Comparison of ENCODE assay signal across 27 cellular contexts in the genomic region with DNA sequence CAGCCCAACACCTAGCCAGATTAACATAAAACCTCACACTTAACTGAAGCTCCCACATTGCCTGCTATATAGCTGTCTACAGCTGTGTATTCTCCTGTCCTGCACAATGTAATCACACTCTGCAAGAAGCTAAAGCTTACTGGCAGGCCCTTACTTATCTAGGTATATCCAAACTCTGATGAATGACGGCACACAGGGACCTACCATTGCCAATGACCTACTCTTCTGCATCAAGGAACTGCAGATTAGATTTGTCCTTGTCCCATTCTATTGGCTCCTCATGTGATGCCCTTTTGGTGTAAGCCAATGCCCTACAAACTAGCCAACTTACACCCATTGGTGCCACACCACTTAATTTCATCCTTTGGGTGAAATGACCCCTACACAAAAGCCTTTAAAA. TPM values are rescaled to one million over a fixed set of nuclear protein-coding genes. Genes with fewer than 3 reads are reported as not detected.
A peak's percentile ranks its signal among the peaks of the same experiment; 100 is the strongest.
DNase-seq lines count a peak whose midpoint lies in the region; ATAC-seq, FAIRE-seq and TF ChIP-seq lines count a peak whose summit lies in the region.
"Had no signal": no experiment of that assay in that cellular context is flagged by ENCODE, and none has a peak within 500 bp of the region (broad histone marks: within the 10 kb centered on the region; RNA-seq: fewer than 3 reads in every experiment).

No MANE protein-coding gene starts in this region.

- H2AFZ ChIP-seq in HepG2 (ENCODE audit: low read length): no peak overlapping the region

- H3K9ac ChIP-seq in liver (ENCODE audit: low read depth in 1 of 2, low read length in 2 of 2) (no peak overlapping the region), HepG2 (ENCODE audit: insufficient read depth, low read depth, low read length) (no peak overlapping the region), subcutaneous abdominal adipose tissue (ENCODE audit: low read length in 5 of 5) (no peak overlapping the region)
- H3K9ac ChIP-seq: BLaER1 had no signal

- H3K4me1 ChIP-seq in liver (ENCODE audit: control insufficient read depth in 4 of 4, insufficient read depth in 4 of 4, low read length in 3 of 4) (no peaks in the 10 kb centered on the region), HepG2 (ENCODE audit: insufficient read depth, low read length) (no peaks in the 10 kb centered on the region), subcutaneous abdominal adipose tissue (ENCODE audit: control insufficient read depth in 5 of 5, insufficient read depth in 5 of 5, low read length in 5 of 5) (no peaks in the 10 kb centered on the region)
- H3K4me1 ChIP-seq: BE2C, BLaER1 had no signal

- no TSS peak for BruUV-seq in HepG2 (replicated peaks; lab: Mats Ljungman, UMichigan)

- H3K4me3 ChIP-seq in liver (ENCODE audit: low read depth in 1 of 3, low read length in 3 of 3): peak overlapping the region in 2 of 3 donors; percentile 49 to 62
- H3K4me3 ChIP-seq in HepG2 (replicated peaks in 1 of 3; ENCODE audit: insufficient read depth in 1 of 3, low read depth in 2 of 3, low read length in 3 of 3): no peak overlapping the region
- no peak overlapping the region for H3K4me3 ChIP-seq in bronchial epithelial cell (ENCODE audit: low read depth, low read length)
- H3K4me3 ChIP-seq in subcutaneous abdominal adipose tissue (ENCODE audit: low read depth in 1 of 5, low read length in 5 of 5): peak overlapping the region in 4 of 5 donors; percentile 6 to 55 (median 26)
- H3K4me3 ChIP-seq: BLaER1, GM12878 had no signal

- POLR2A ChIA-PET in HepG2 (lab: Yijun Ruan, JAX): no interaction called here

- TF ChIP-seq CTCF in liver (IDR thresholded peaks at IDR 0.05; ENCODE audit: low read depth, low read length, missing input control) (no peak), HepG2 (CRISPR knock-in tag; IDR thresholded peaks at IDR 0.05) (no peak), bronchial epithelial cell (IDR thresholded peaks at IDR 0.05; ENCODE audit: insufficient read depth, low read length, severe bottlenecking) (no peak)

- H3K9me3 ChIP-seq in liver (ENCODE audit: control insufficient read depth in 4 of 4, low read length in 3 of 4) (peaks cover 34 to 85% (median 71%) of the 10 kb centered on the region in 4 donors), HepG2 (ENCODE audit: low read length) (peaks cover 70% of the 10 kb centered on the region), subcutaneous abdominal adipose tissue (ENCODE audit: control insufficient read depth in 5 of 5, low read length in 5 of 5) (peaks cover 57 to 94% (median 87%) of the 10 kb centered on the region in 5 donors)

- DNase-seq in HepG2 (ENCODE audit: low spot score): no peak
- DNase-seq in bronchial epithelial cell (ENCODE audit: low read depth): no peak
- no peak for DNase-seq in NCI-H1105 treated with DMSO at 0.1 percent for 48 hours (lab: John Stamatoyannopoulos, UW)
- DNase-seq in NCI-H2107 (lab: John Stamatoyannopoulos, UW): no peak
- DNase-seq: ACHN; BE2C; C1 segment of cervical spinal cord; CD4-positive, alpha-beta memory T cell; CD4-positive, CD25-positive, alpha-beta regulatory T cell; CD8-positive, alpha-beta memory T cell; COR-L47; DMS 273 treated with DMSO at 0.1 percent for 48 hours; DMS153; DMS53; DMS79; DND-41; EL; GDM1 had no signal

- no peak for ATAC-seq in HepG2
- ATAC-seq: GM12878 had no signal

- CTCF ChIA-PET in HepG2 (lab: Yijun Ruan, JAX; ENCODE audit: low intra/inter-chr PET ratio, low total read pairs): no interaction called here

- TF ChIP-seq EP300 in HepG2 (IDR thresholded peaks at IDR 0.05; ENCODE audit: low read depth in 2 of 2, low read length in 2 of 2) (no peak), HepG2 (CRISPR knock-in tag; IDR thresholded peaks at IDR 0.05; ENCODE audit: borderline replicate concordance) (no peak)

- no peaks in the 10 kb centered on the region for H3K79me2 ChIP-seq in HepG2 (ENCODE audit: insufficient read depth, low read length)

- H3K4me2 ChIP-seq in HepG2 (ENCODE audit: low read depth, low read length): no peak overlapping the region
- H3K4me2 ChIP-seq: BLaER1 had no signal

- in situ Hi-C loops in HepG2 (cut with HindIII; ENCODE audit: extremely low pct_ligation_motif_present, low pct_unique_long_range_greater_than_20kb): no loop called here

- no peak for TF ChIP-seq POLR2A in HepG2 (IDR thresholded peaks at IDR 0.05; ENCODE audit: insufficient read depth in 1 of 2, low read depth in 2 of 2, low read length in 2 of 2)

- 99% methylated on average over 1 of the region's 1 CpG for WGBS in liver
- WGBS in HepG2 (ENCODE audit: low lambda C conversion rate): 25% methylated on average over 1 of the region's 1 CpG

- no peak overlapping the region for H3K27ac ChIP-seq in liver (ENCODE audit: low read depth in 1 of 2, low read length in 2 of 2)
- no peak overlapping the region for H3K27ac ChIP-seq in HepG2 (ENCODE audit: extremely low read length, insufficient read depth, low read length)
- H3K27ac ChIP-seq in subcutaneous abdominal adipose tissue (ENCODE audit: low read depth, low read length): no peak overlapping the region
- H3K27ac ChIP-seq: 22Rv1, BLaER1 had no signal

- intact Hi-C loops in HepG2 (cut with micrococcal nuclease; ENCODE audit: unreplicated experiment): no loop called here

- no peaks in the 10 kb centered on the region for H4K20me1 ChIP-seq in HepG2 (ENCODE audit: insufficient read depth, low read length)
- H4K20me1 ChIP-seq: BLaER1 had no signal

- H3K27me3 ChIP-seq in liver (ENCODE audit: control insufficient read depth in 4 of 4, insufficient read depth in 4 of 4, low read length in 3 of 4) (no peaks in the 10 kb centered on the region), HepG2 (ENCODE audit: control insufficient read depth in 1 of 2, insufficient read depth in 2 of 2, low read length in 2 of 2) (no peaks in the 10 kb centered on the region), bronchial epithelial cell (ENCODE audit: control insufficient read depth, insufficient read depth, low read length) (no peaks in the 10 kb centered on the region), subcutaneous abdominal adipose tissue (ENCODE audit: control insufficient read depth in 5 of 5, insufficient read depth in 4 of 5, low read length in 5 of 5) (no peaks in the 10 kb centered on the region)
- H3K27me3 ChIP-seq: BE2C, BLaER1 had no signal

- FAIRE-seq in HepG2 (lab: Jason Lieb, UNC): no peak
- peak; percentile 62 for FAIRE-seq in bronchial epithelial cell (lab: Jason Lieb, UNC)
- FAIRE-seq: GM12878, GM12892, GM18507 had no signal

- TF ChIP-seq RAD21 in liver (IDR thresholded peaks at IDR 0.05): no peak
- no peak for TF ChIP-seq RAD21 in HepG2 (CRISPR knock-in tag; IDR thresholded peaks at IDR 0.05)

- peaks cover 0 to 13% (median 6%) of the 10 kb centered on the region in 4 donors for H3K36me3 ChIP-seq in liver (ENCODE audit: control insufficient read depth in 4 of 4, insufficient read depth in 3 of 4, low read depth in 1 of 4, low read length in 3 of 4)
- H3K36me3 ChIP-seq in HepG2 (replicated peaks in 1 of 2; ENCODE audit: control insufficient read depth in 1 of 2, insufficient read depth in 2 of 2, low read length in 2 of 2): peaks cover under 1 to 6% of the 10 kb centered on the region in 2 experiments; a peak in 2 of 5 replicates
- H3K36me3 ChIP-seq in bronchial epithelial cell (ENCODE audit: control insufficient read depth, insufficient read depth, low read length): peaks cover 2% of the 10 kb centered on the region
- H3K36me3 ChIP-seq in subcutaneous abdominal adipose tissue (ENCODE audit: control insufficient read depth in 5 of 5, insufficient read depth in 5 of 5, low read length in 5 of 5): peaks cover 0 to 5% (median 4%) of the 10 kb centered on the region in 5 donors

RNA-seq across cellular contexts. Expression of a gene that starts 24.9 kb away (rescaled TPM):
- total RNA-seq in liver (under 1 TPM; 0.33 TPM), HepG2 (2016; rRNA removed; fragmentation: Illumina TruSeq; extraction: Trizol) (1.2 and 2.6 TPM in 2 replicates), bronchial epithelial cell (1.3 and 2.0 TPM in 2 replicates)
- polyA plus RNA-seq in liver (under 1 TPM; 0.21 to 0.31 TPM), HepG2 (2011; rRNA removed) (0.61 and 1.0 TPM in 2 replicates)
- total RNA-seq in HepG2 (2016; cell fraction: cytosol; rRNA removed; fragmentation: Illumina TruSeq; extraction: Trizol; ENCODE audit: low read depth): 0.40 and 0.44 TPM in 2 replicates
- total RNA-seq in HepG2 (2016; cell fraction: insoluble cytoplasmic fraction; rRNA removed; fragmentation: Illumina TruSeq; extraction: Trizol): 1.5 and 1.8 TPM in 2 replicates
- total RNA-seq in HepG2 (2016; cell fraction: membrane; rRNA removed; fragmentation: Illumina TruSeq; extraction: Trizol): 0.52 and 1.1 TPM in 2 replicates
- total RNA-seq in HepG2 (2016; cell fraction: nucleus; rRNA removed; fragmentation: Illumina TruSeq; extraction: Trizol): 1.6 and 1.7 TPM in 2 replicates
- 0.20 and 0.38 TPM in 2 replicates for polyA plus RNA-seq in HepG2 (2011; cell fraction: cytosol; rRNA removed)
- polyA plus RNA-seq in HepG2 (2011; cell fraction: nucleus; rRNA removed): 0.87 and 2.3 TPM in 2 replicates
- 1.7 and 1.8 TPM in 2 replicates for polyA plus RNA-seq in HepG2 (2012)
- polyA plus RNA-seq in HepG2 (2016; cell fraction: cytosol; fragmentation: Illumina TruSeq; extraction: Trizol; ENCODE audit: low read depth): 0.07 and 0.34 TPM in 2 replicates
- 1.3 and 1.6 TPM in 2 replicates for polyA plus RNA-seq in HepG2 (2016; cell fraction: insoluble cytoplasmic fraction; fragmentation: Illumina TruSeq; extraction: Trizol; ENCODE audit: low read depth)
- polyA plus RNA-seq in HepG2 (2016; cell fraction: membrane; fragmentation: Illumina TruSeq; extraction: Trizol; ENCODE audit: low read depth): 0.23 and 0.26 TPM in 2 replicates
- polyA plus RNA-seq in HepG2 (2016; cell fraction: nucleus; fragmentation: Illumina TruSeq; extraction: Trizol; ENCODE audit: insufficient read depth, low read depth): 1.7 and 3.0 TPM in 2 replicates
- not detected in 2 replicates for polyA minus RNA-seq in HepG2 (2011; rRNA and poly(A)+ RNA removed; ENCODE audit: low replicate concordance)
- 0.44 and 0.49 TPM in 2 replicates for polyA minus RNA-seq in HepG2 (2011; cell fraction: cytosol; rRNA and poly(A)+ RNA removed)
- polyA minus RNA-seq in HepG2 (2011; cell fraction: nucleus; rRNA and poly(A)+ RNA removed): 0.77 and 0.99 TPM in 2 replicates
- total RNA-seq: G401 had no signal
- polyA plus RNA-seq: CD14-positive monocyte had no signal

RNA-seq across cellular contexts. Expression of a gene that starts 26.4 kb away (rescaled TPM):
- 10 to 100 TPM in 1 of 2 donors, 1 to 10 TPM in 1; 6.0 to 11.1 TPM for total RNA-seq in liver
- 1 to 10 TPM; 1.5 to 2.5 TPM for polyA plus RNA-seq in liver
- 11.3 and 13.0 TPM in 2 replicates for total RNA-seq in HepG2 (2016; rRNA removed; fragmentation: Illumina TruSeq; extraction: Trizol)
- total RNA-seq in HepG2 (2016; cell fraction: cytosol; rRNA removed; fragmentation: Illumina TruSeq; extraction: Trizol; ENCODE audit: low read depth): 1.8 and 1.9 TPM in 2 replicates
- total RNA-seq in HepG2 (2016; cell fraction: insoluble cytoplasmic fraction; rRNA removed; fragmentation: Illumina TruSeq; extraction: Trizol): 11.6 and 15.8 TPM in 2 replicates
- 5.1 and 6.6 TPM in 2 replicates for total RNA-seq in HepG2 (2016; cell fraction: membrane; rRNA removed; fragmentation: Illumina TruSeq; extraction: Trizol)
- total RNA-seq in HepG2 (2016; cell fraction: nucleus; rRNA removed; fragmentation: Illumina TruSeq; extraction: Trizol): 11.7 and 14.4 TPM in 2 replicates
- 2.4 and 2.8 TPM in 2 replicates for polyA plus RNA-seq in HepG2 (2011; rRNA removed)
- 1.7 and 2.0 TPM in 2 replicates for polyA plus RNA-seq in HepG2 (2011; cell fraction: cytosol; rRNA removed)
- 3.3 and 4.8 TPM in 2 replicates for polyA plus RNA-seq in HepG2 (2011; cell fraction: nucleus; rRNA removed)
- polyA plus RNA-seq in HepG2 (2012): 3.0 and 3.8 TPM in 2 replicates
- 0.66 and 0.70 TPM in 2 replicates for polyA plus RNA-seq in HepG2 (2016; cell fraction: cytosol; fragmentation: Illumina TruSeq; extraction: Trizol; ENCODE audit: low read depth)
- 8.4 and 8.8 TPM in 2 replicates for polyA plus RNA-seq in HepG2 (2016; cell fraction: insoluble cytoplasmic fraction; fragmentation: Illumina TruSeq; extraction: Trizol; ENCODE audit: low read depth)
- 2.1 and 3.1 TPM in 2 replicates for polyA plus RNA-seq in HepG2 (2016; cell fraction: membrane; fragmentation: Illumina TruSeq; extraction: Trizol; ENCODE audit: low read depth)
- polyA plus RNA-seq in HepG2 (2016; cell fraction: nucleus; fragmentation: Illumina TruSeq; extraction: Trizol; ENCODE audit: insufficient read depth, low read depth): 12.8 and 15.1 TPM in 2 replicates
- 3.1 and 11.3 TPM in 2 replicates for polyA minus RNA-seq in HepG2 (2011; rRNA and poly(A)+ RNA removed; ENCODE audit: low replicate concordance)
- polyA minus RNA-seq in HepG2 (2011; cell fraction: cytosol; rRNA and poly(A)+ RNA removed): 1.3 and 3.2 TPM in 2 replicates
- polyA minus RNA-seq in HepG2 (2011; cell fraction: nucleus; rRNA and poly(A)+ RNA removed): 10.9 and 14.5 TPM in 2 replicates
- total RNA-seq in bronchial epithelial cell: 11.8 and 13.7 TPM in 2 replicates

RNA-seq across cellular contexts. Expression of a gene that starts 42.4 kb away (rescaled TPM):
- total RNA-seq in liver: 1 to 10 TPM; 2.9 to 3.5 TPM
- polyA plus RNA-seq in liver: under 1 TPM; 0.30 to 0.51 TPM
- total RNA-seq in HepG2 (2016; rRNA removed; fragmentation: Illumina TruSeq; extraction: Trizol): 3.4 and 4.5 TPM in 2 replicates
- total RNA-seq in HepG2 (2016; cell fraction: cytosol; rRNA removed; fragmentation: Illumina TruSeq; extraction: Trizol; ENCODE audit: low read depth): 0.51 and 0.71 TPM in 2 replicates
- total RNA-seq in HepG2 (2016; cell fraction: insoluble cytoplasmic fraction; rRNA removed; fragmentation: Illumina TruSeq; extraction: Trizol): 3.4 and 3.9 TPM in 2 replicates
- 1.6 and 1.7 TPM in 2 replicates for total RNA-seq in HepG2 (2016; cell fraction: membrane; rRNA removed; fragmentation: Illumina TruSeq; extraction: Trizol)
- total RNA-seq in HepG2 (2016; cell fraction: nucleus; rRNA removed; fragmentation: Illumina TruSeq; extraction: Trizol): 6.2 TPM in 2 replicates
- 0.40 and 0.48 TPM in 2 replicates for polyA plus RNA-seq in HepG2 (2011; rRNA removed)
- 0.17 and 0.35 TPM in 2 replicates for polyA plus RNA-seq in HepG2 (2011; cell fraction: cytosol; rRNA removed)
- polyA plus RNA-seq in HepG2 (2011; cell fraction: nucleus; rRNA removed): 1.0 and 2.0 TPM in 2 replicates
- 0.73 and 1.4 TPM in 2 replicates for polyA plus RNA-seq in HepG2 (2012)
- polyA plus RNA-seq in HepG2 (2016; cell fraction: cytosol; fragmentation: Illumina TruSeq; extraction: Trizol; ENCODE audit: low read depth): 0.12 TPM in 1 of 2 replicates, not detected in the other
- polyA plus RNA-seq in HepG2 (2016; cell fraction: insoluble cytoplasmic fraction; fragmentation: Illumina TruSeq; extraction: Trizol; ENCODE audit: low read depth): 0.53 and 0.87 TPM in 2 replicates
- polyA plus RNA-seq in HepG2 (2016; cell fraction: membrane; fragmentation: Illumina TruSeq; extraction: Trizol; ENCODE audit: low read depth): not detected in 2 replicates
- 3.3 and 3.4 TPM in 2 replicates for polyA plus RNA-seq in HepG2 (2016; cell fraction: nucleus; fragmentation: Illumina TruSeq; extraction: Trizol; ENCODE audit: insufficient read depth, low read depth)
- 0.40 and 1.2 TPM in 2 replicates for polyA minus RNA-seq in HepG2 (2011; rRNA and poly(A)+ RNA removed; ENCODE audit: low replicate concordance)
- 1.6 and 1.9 TPM in 2 replicates for polyA minus RNA-seq in HepG2 (2011; cell fraction: cytosol; rRNA and poly(A)+ RNA removed)
- 8.4 and 13.6 TPM in 2 replicates for polyA minus RNA-seq in HepG2 (2011; cell fraction: nucleus; rRNA and poly(A)+ RNA removed)
- 4.7 and 6.1 TPM in 2 replicates for total RNA-seq in bronchial epithelial cell

Comparison
In these comparisons a context has a peak if more than half of its experiments do, and no peak if none do; other contexts are left out.
1. H3K4me3 ChIP-seq: peak in liver (2 of 3) and subcutaneous abdominal adipose tissue (4 of 5); none in HepG2 (0 of 3) and bronchial epithelial cell (single experiment).